Comparison of ENCODE assay signal across 12 cellular contexts in genomic region chr18:9751371-9752031, GRCh38.
"Had no signal": no experiment of that assay in that cellular context is flagged by ENCODE, and none has a peak within 500 bp of the region (broad histone marks: within the 10 kb centered on the region; RNA-seq: fewer than 3 reads in every experiment).

No MANE protein-coding gene starts in this region.

- H3K27ac Mint-ChIP-seq: activated CD4-positive, alpha-beta T cell treated with anti-CD3 and anti-CD28 coated beads, Interleukin-2, amount 10 ng/mL, durations not matched to agents 7 days and 5 days; activated naive CD8-positive, alpha-beta T cell treated with anti-CD3 and anti-CD28 coated beads, Interleukin-2, amount 10 ng/mL, durations not matched to agents 7 days and 5 days; activated T-helper 1 cell treated with anti-CD3 and anti-CD28 coated beads, Interleukin-12 subunit alpha, Interleukin-12 subunit beta, Interleukin-2, Interleukin-4 antibody, amounts not matched to agents 30 ng/mL and 10 ng/mL and 1 ng/mL, durations not matched to agents 14 hours and 24 hours and 36 hours; nephron progenitor cell had no signal

- H3K4me3 Mint-ChIP-seq: activated CD4-positive, alpha-beta T cell treated with anti-CD3 and anti-CD28 coated beads, Interleukin-2, amount 10 ng/mL, durations not matched to agents 7 days and 5 days; activated naive CD8-positive, alpha-beta T cell treated with anti-CD3 and anti-CD28 coated beads, Interleukin-2, amount 10 ng/mL, durations not matched to agents 7 days and 5 days; activated T-helper 1 cell treated with anti-CD3 and anti-CD28 coated beads, Interleukin-12 subunit alpha, Interleukin-12 subunit beta, Interleukin-2, Interleukin-4 antibody, amounts not matched to agents 30 ng/mL and 10 ng/mL and 1 ng/mL, durations not matched to agents 14 hours and 24 hours and 36 hours; nephron progenitor cell had no signal

- H3K4me3 ChIP-seq: dorsolateral prefrontal cortex, psoas muscle, sigmoid colon, stomach, thoracic aorta had no signal

- H3K36me3 ChIP-seq: sigmoid colon, stomach, thoracic aorta had no signal

- H3K36me3 Mint-ChIP-seq: activated naive CD8-positive, alpha-beta T cell treated with anti-CD3 and anti-CD28 coated beads, Interleukin-2, amount 10 ng/mL, durations not matched to agents 7 days and 5 days had no signal

- H3K9me3 Mint-ChIP-seq: activated CD4-positive, alpha-beta T cell treated with anti-CD3 and anti-CD28 coated beads, Interleukin-2, amount 10 ng/mL, durations not matched to agents 7 days and 5 days; activated naive CD8-positive, alpha-beta T cell treated with anti-CD3 and anti-CD28 coated beads, Interleukin-2, amount 10 ng/mL, durations not matched to agents 7 days and 5 days; activated T-helper 1 cell treated with anti-CD3 and anti-CD28 coated beads, Interleukin-12 subunit alpha, Interleukin-12 subunit beta, Interleukin-2, Interleukin-4 antibody, amounts not matched to agents 30 ng/mL and 10 ng/mL and 1 ng/mL, durations not matched to agents 14 hours and 24 hours and 36 hours; nephron progenitor cell had no signal

- H3K27ac ChIP-seq: psoas muscle, sigmoid colon, thoracic aorta had no signal

- H3K4me1 Mint-ChIP-seq: activated CD4-positive, alpha-beta T cell treated with anti-CD3 and anti-CD28 coated beads, Interleukin-2, amount 10 ng/mL, durations not matched to agents 7 days and 5 days; activated naive CD8-positive, alpha-beta T cell treated with anti-CD3 and anti-CD28 coated beads, Interleukin-2, amount 10 ng/mL, durations not matched to agents 7 days and 5 days had no signal

- H3K27me3 ChIP-seq: dorsolateral prefrontal cortex, sigmoid colon, stomach had no signal

- DNase-seq: activated CD4-positive, alpha-beta T cell treated with anti-CD3 and anti-CD28 coated beads, Interleukin-2, amount 10 ng/mL, durations not matched to agents 7 days and 5 days; activated naive CD8-positive, alpha-beta T cell treated with anti-CD3 and anti-CD28 coated beads, Interleukin-2, amount 10 ng/mL, durations not matched to agents 7 days and 5 days; anterior cingulate cortex; dorsolateral prefrontal cortex; nephron progenitor cell; psoas muscle; sigmoid colon; stimulated activated CD4-positive, alpha-beta T cell treated with anti-CD3 and anti-CD28 coated beads, Interleukin-1b, Interleukin-23, amount 100 ng/mL, for 48 hours; stomach; SW 1271 had no signal
